Comparison of ENCODE assay signal across 31 cellular contexts in genomic region chr19:17055636-17056035, GRCh38.
"Had no signal": no experiment of that assay in that cellular context is flagged by ENCODE, and none has a peak within 500 bp of the region (broad histone marks: within the 10 kb centered on the region; RNA-seq: fewer than 3 reads in every experiment).

No MANE protein-coding gene starts in this region.

- H3K9me3 ChIP-seq: lower lobe of right lung, neutrophil, testis, thyroid gland, transverse colon, vagina had no signal

- H3K4me3 ChIP-seq: left lung, lower lobe of right lung, ovary, skin epidermis, stomach, testis, thyroid gland, transverse colon, upper lobe of left lung, vagina had no signal

- H3K4me1 ChIP-seq: left lung, lower lobe of right lung, stomach, testis, thyroid gland, upper lobe of left lung, vagina had no signal

- H3K4me1 Mint-ChIP-seq: immature natural killer cell; nephron; stimulated activated naive B cell treated with anti-CD40 and anti-IgM and Interleukin-4, amounts not matched to agents 10 μg/mL and 1 μg/mL and 100 μg/mL, for 72 hours had no signal

- ATAC-seq: left colon; left lung; lower lobe of right lung; naive thymus-derived CD8-positive, alpha-beta T cell; right cardiac atrium; sciatic nerve; stimulated activated naive B cell treated with anti-CD40 and anti-IgM and Interleukin-4, amounts not matched to agents 10 μg/mL and 1 μg/mL and 100 μg/mL, for 72 hours; stimulated activated naive CD8-positive, alpha-beta T cell treated with anti-CD3 and anti-CD28 coated beads, Interleukin-15, Interleukin-2, amounts not matched to agents 100 U/mL and 50 U/mL, for 24 hours had no signal

- H3K27me3 ChIP-seq: left lung, neutrophil, ovary, stomach, testis, thyroid gland, transverse colon, upper lobe of left lung, vagina had no signal

- H3K9me3 Mint-ChIP-seq: nephron, neural crest cell had no signal

- H3K27ac Mint-ChIP-seq: immature natural killer cell; naive thymus-derived CD8-positive, alpha-beta T cell; nephron; progenitor cell of endocrine pancreas; stimulated activated naive B cell treated with anti-CD40 and anti-IgM and Interleukin-4, amounts not matched to agents 10 μg/mL and 1 μg/mL and 100 μg/mL, for 72 hours had no signal

- H3K27ac ChIP-seq: left lung, lower lobe of right lung, neutrophil, ovary, skin epidermis, stomach, testis, thyroid gland, transverse colon, upper lobe of left lung, vagina had no signal

- H3K27me3 Mint-ChIP-seq: naive thymus-derived CD8-positive, alpha-beta T cell; progenitor cell of endocrine pancreas; stimulated activated naive B cell treated with anti-CD40 and anti-IgM and Interleukin-4, amounts not matched to agents 10 μg/mL and 1 μg/mL and 100 μg/mL, for 72 hours had no signal

- DNase-seq: hypothalamus; immature natural killer cell; kidney; left colon; lower lobe of right lung; mammary epithelial cell; mesenchymal stem cell; naive thymus-derived CD8-positive, alpha-beta T cell; occipital lobe; ovary; right cardiac atrium; stimulated activated CD4-positive, alpha-beta T cell treated with anti-CD3 and anti-CD28 coated beads, Interleukin-12 subunit alpha, Interleukin-12 subunit beta, amount 100 ng/mL, for 4 hours; stimulated activated CD4-positive, alpha-beta T cell treated with anti-CD3 and anti-CD28 coated beads, Interleukin-15, amount 100 ng/mL, for 24 hours; stimulated activated CD4-positive, alpha-beta T cell treated with anti-CD3 and anti-CD28 coated beads, Interleukin-2, amount 100 ng/mL, for 24 hours; stimulated activated CD4-positive, alpha-beta T cell treated with anti-CD3 and anti-CD28 coated beads, Interleukin-4, amount 100 ng/mL, for 1 hour; stimulated activated naive B cell treated with anti-CD40 and anti-IgM and Interleukin-4, amounts not matched to agents 10 μg/mL and 1 μg/mL and 100 μg/mL, for 72 hours; stimulated activated naive CD8-positive, alpha-beta T cell treated with anti-CD3 and anti-CD28 coated beads, Interleukin-15, Interleukin-2, amounts not matched to agents 100 U/mL and 50 U/mL, for 24 hours; stomach; testis; thyroid gland; transverse colon had no signal

- H3K4me3 Mint-ChIP-seq: immature natural killer cell; naive thymus-derived CD8-positive, alpha-beta T cell; nephron; neural crest cell; stimulated activated naive B cell treated with anti-CD40 and anti-IgM and Interleukin-4, amounts not matched to agents 10 μg/mL and 1 μg/mL and 100 μg/mL, for 72 hours had no signal

- FAIRE-seq: islet of Langerhans, kidney had no signal

- H3K36me3 ChIP-seq: ovary had no signal
